Comparison of ENCODE assay signal across 8 cellular contexts in the genomic region with DNA sequence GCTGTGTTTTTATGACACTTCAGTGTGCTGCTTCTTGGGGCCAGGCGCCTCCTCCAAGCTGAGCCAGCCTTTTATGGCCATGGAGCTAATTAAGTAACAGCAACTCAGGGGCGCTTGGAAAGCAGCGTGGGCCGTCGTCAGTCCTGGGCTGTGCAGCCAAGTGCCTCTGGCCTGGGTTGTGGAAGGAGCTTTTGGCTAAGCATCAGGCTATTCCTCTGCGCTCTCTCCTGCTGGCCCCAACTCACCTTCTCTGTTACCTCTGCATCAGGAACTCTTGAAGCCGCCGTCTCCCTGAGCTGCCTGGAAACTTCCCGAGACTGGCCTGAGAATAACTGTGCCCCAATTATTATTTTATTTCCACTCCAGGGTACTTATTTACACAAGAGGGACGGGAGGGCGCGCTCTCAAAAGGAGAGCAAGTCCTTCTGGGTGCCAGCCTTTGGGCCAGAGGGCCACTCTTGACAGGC. TPM values are rescaled to one million over a fixed set of nuclear protein-coding genes. Genes with fewer than 3 reads are reported as not detected.
DNase-seq lines count a peak whose midpoint lies in the region; ATAC-seq and TF ChIP-seq lines count a peak whose summit lies in the region.

No MANE protein-coding gene starts in this region.

- intact Hi-C loops in Right ventricle myocardium inferior (cut with DNase I), result loop anchor here (2.0 kb wide), 1 partner anchor 39 kb away; a partner anchor contains a TSS

- H3K27me3 ChIP-seq in NT2/D1 (ENCODE audit: insufficient read depth, insufficient read length), result no peaks in the 10 kb centered on the region

- DNase-seq in AG10803 (ENCODE audit: low read depth) (peak; percentile 55), NT2/D1 (ENCODE audit: low read depth, low spot score) (no peak), Right ventricle myocardium inferior (ENCODE audit: missing footprints) (peak; percentile 90), nucleus accumbens (lab: John Stamatoyannopoulos, UW) (peak in 34 of 56 donors; percentile 11 to 78 (median 41)), germinal center (ENCODE audit: low spot score) (no peak), DMS153 treated with DMSO at 0.1 percent for 48 hours (lab: John Stamatoyannopoulos, UW; ENCODE audit: unreplicated experiment) (no peak), NCI-H774 (lab: John Stamatoyannopoulos, UW) (no peak)

- H3K36me3 ChIP-seq in NT2/D1 (ENCODE audit: insufficient read depth, insufficient read length, low read length), result no peaks in the 10 kb centered on the region

- ATAC-seq in Right ventricle myocardium inferior (peak; percentile 94), HG02840 (IDR thresholded peaks at IDR 0.05; ENCODE audit: low FRiP score, unreplicated experiment) (no peak)

- H3K4me1 ChIP-seq in NT2/D1 (ENCODE audit: insufficient read depth, insufficient read length), result peaks cover 17% of the 10 kb centered on the region

- H3K9ac ChIP-seq in NT2/D1 (ENCODE audit: insufficient read length, low read depth), result peak overlapping the region; percentile 47

- H3K4me3 ChIP-seq in AG10803 (ENCODE audit: low read length) (no peak overlapping the region), NT2/D1 (ENCODE audit: insufficient read length, low read depth) (no peak overlapping the region)

- TF ChIP-seq CTCF in AG10803 (conservative IDR thresholded peaks at IDR 0.05; ENCODE audit: low read length), result no peak

- no peaks in the 10 kb centered on the region for H3K9me3 ChIP-seq in NT2/D1 (ENCODE audit: insufficient read depth, low read length)

RNA-seq across cellular contexts. Expression of a gene that starts 38.7 kb away (rescaled TPM):
- 14.0 TPM for total RNA-seq in Right ventricle myocardium inferior

Comparison
In these comparisons a context has a peak if more than half of its experiments do, and no peak if none do; other contexts are left out.
1. DNase-seq: peak in AG10803 (single experiment), Right ventricle myocardium inferior (single experiment) and nucleus accumbens (34 of 56); none in NT2/D1 (single experiment), germinal center (single experiment), DMS153 treated with DMSO at 0.1 percent for 48 hours (single experiment) and NCI-H774 (single experiment).